Comparison of ENCODE assay signal across 26 cellular contexts in the genomic region with DNA sequence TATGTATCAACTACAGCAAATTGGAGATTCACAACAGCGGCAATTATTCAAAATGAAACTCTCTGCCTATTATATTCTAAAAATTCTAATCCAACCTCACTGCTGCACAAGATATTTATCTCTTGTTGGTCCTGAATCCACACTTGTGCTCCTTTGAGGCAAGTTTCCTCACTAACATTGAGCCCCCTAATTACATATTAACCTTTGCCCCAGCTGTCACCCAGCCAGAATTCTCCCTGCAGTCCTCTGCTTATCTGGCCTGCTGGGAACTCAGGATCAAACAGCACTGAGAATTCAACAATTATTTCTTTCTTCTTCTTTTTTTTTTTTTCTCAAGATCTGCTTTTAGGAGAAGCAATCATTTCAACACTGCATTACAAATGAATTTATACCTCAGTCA. TPM values are rescaled to one million over a fixed set of nuclear protein-coding genes. Genes with fewer than 3 reads are reported as not detected.
DNase-seq lines count a peak whose midpoint lies in the region; ATAC-seq and TF ChIP-seq lines count a peak whose summit lies in the region.
"Had no signal": no experiment of that assay in that cellular context is flagged by ENCODE, and none has a peak within 500 bp of the region (broad histone marks: within the 10 kb centered on the region; RNA-seq: fewer than 3 reads in every experiment).

No MANE protein-coding gene starts in this region.

- no peak overlapping the region for H2AK5ac ChIP-seq in neuronal stem cell (ENCODE audit: low read depth, low read length)

- H4K91ac ChIP-seq in neuronal stem cell (ENCODE audit: low read depth, low read length, poor library complexity), result no peak overlapping the region

- H3K27me3 ChIP-seq in upper lobe of right lung, result no peaks in the 10 kb centered on the region
- H3K27me3 ChIP-seq in neuronal stem cell (ENCODE audit: control insufficient read depth in 3 of 3, insufficient read depth in 3 of 3, low read depth in 1 of 3, low read length in 3 of 3), result no peaks in the 10 kb centered on the region
- H3K27me3 ChIP-seq: BE2C, gastroesophageal sphincter, SJCRH30 had no signal

- no peaks in the 10 kb centered on the region for H3K79me1 ChIP-seq in neuronal stem cell (ENCODE audit: low read depth, low read length)

- H3K4me2 ChIP-seq in neuronal stem cell (ENCODE audit: insufficient read depth, low read length, poor library complexity, severe bottlenecking), result no peak overlapping the region
- H3K4me2 ChIP-seq: smooth muscle cell had no signal

- H3K4ac ChIP-seq in neuronal stem cell (ENCODE audit: low read length), result no peak overlapping the region

- H3K4me3 ChIP-seq in upper lobe of right lung, result no peak overlapping the region
- H3K4me3 ChIP-seq in neuronal stem cell (ENCODE audit: low read length in 2 of 2), result no peak overlapping the region
- H3K4me3 ChIP-seq: gastroesophageal sphincter, lower lobe of right lung, SJCRH30, smooth muscle cell had no signal

- peak; percentile 34 for ATAC-seq in Right ventricle myocardium inferior
- peak; percentile 7 for ATAC-seq in activated T-helper 17 cell treated with anti-CD3 and anti-CD28 coated beads, Interleukin-2, amount 50 U/mL, for 72 hours (replicated peaks)
- no peak for ATAC-seq in upper lobe of right lung
- ATAC-seq in GM19463 (IDR thresholded peaks at IDR 0.05; ENCODE audit: unreplicated experiment), result no peak
- ATAC-seq: gastroesophageal sphincter, lower lobe of right lung, Panc1, T-cell had no signal

- H3K4me1 ChIP-seq in upper lobe of right lung (no peaks in the 10 kb centered on the region), neuronal stem cell (ENCODE audit: control insufficient read depth in 2 of 2, insufficient read depth in 1 of 2, low read depth in 1 of 2, low read length in 2 of 2) (no peaks in the 10 kb centered on the region)
- H3K4me1 ChIP-seq: BE2C, lower lobe of right lung, SJCRH30 had no signal

- peaks cover 7% of the 10 kb centered on the region for H3K4me1 Mint-ChIP-seq in activated T-helper 17 cell treated with anti-CD3 and anti-CD28 coated beads, Interleukin-2, amount 50 U/mL, for 72 hours

- H2AFZ ChIP-seq in neuronal stem cell (ENCODE audit: low read length), result no peak overlapping the region

- H3K9me3 Mint-ChIP-seq in activated T-helper 17 cell treated with anti-CD3 and anti-CD28 coated beads, Interleukin-2, amount 50 U/mL, for 72 hours, result peaks cover 5% of the 10 kb centered on the region

- H3K27ac ChIP-seq in upper lobe of right lung (peak overlapping the region; percentile 42), neuronal stem cell (replicated peaks; ENCODE audit: low read length) (no peak overlapping the region)
- H3K27ac ChIP-seq: SJCRH30 had no signal

- no CpG with 5 or more reads among the region's 1 CpG for WGBS in neuronal stem cell (ENCODE audit: extremely low coverage in 2 of 2, insufficient read length in 2 of 2, insufficient replicate concordance in 1 of 2), 2 donors

- H2BK120ac ChIP-seq in neuronal stem cell (ENCODE audit: low read depth, low read length), result no peak overlapping the region

- no peak overlapping the region for H2BK12ac ChIP-seq in neuronal stem cell (ENCODE audit: low read length)

- H2BK15ac ChIP-seq in neuronal stem cell (ENCODE audit: low read length), result no peak overlapping the region

- no peak overlapping the region for H3K18ac ChIP-seq in neuronal stem cell (ENCODE audit: low read length)

- no peak for TF ChIP-seq CTCF in upper lobe of right lung (IDR thresholded peaks at IDR 0.05)

- H3K4me3 Mint-ChIP-seq in activated T-helper 17 cell treated with anti-CD3 and anti-CD28 coated beads, Interleukin-2, amount 50 U/mL, for 72 hours, result peak overlapping the region; percentile 63

- H4K8ac ChIP-seq in neuronal stem cell (ENCODE audit: low read depth, low read length), result no peak overlapping the region

- no peak overlapping the region for H3K14ac ChIP-seq in neuronal stem cell (ENCODE audit: low read length)

- no peaks in the 10 kb centered on the region for H3K27me3 Mint-ChIP-seq in activated T-helper 17 cell treated with anti-CD3 and anti-CD28 coated beads, Interleukin-2, amount 50 U/mL, for 72 hours
- H3K27me3 Mint-ChIP-seq: T-cell had no signal

- H3K23ac ChIP-seq in neuronal stem cell (ENCODE audit: low read depth, low read length, poor library complexity), result no peak overlapping the region

- no peaks in the 10 kb centered on the region for H3K36me3 Mint-ChIP-seq in activated T-helper 17 cell treated with anti-CD3 and anti-CD28 coated beads, Interleukin-2, amount 50 U/mL, for 72 hours (ENCODE audit: low read depth)
- H3K36me3 Mint-ChIP-seq: T-cell had no signal

- no peak overlapping the region for H2BK5ac ChIP-seq in neuronal stem cell (ENCODE audit: low read length)

- H3K36me3 ChIP-seq in upper lobe of right lung (no peaks in the 10 kb centered on the region), neuronal stem cell (replicated peaks in 1 of 2; ENCODE audit: control insufficient read depth in 2 of 2, insufficient read depth in 2 of 2, low read length in 2 of 2) (no peaks in the 10 kb centered on the region)
- H3K36me3 ChIP-seq: BE2C, gastroesophageal sphincter, lower lobe of right lung, SJCRH30 had no signal

- peak overlapping the region; percentile 78 for H3K27ac Mint-ChIP-seq in activated T-helper 17 cell treated with anti-CD3 and anti-CD28 coated beads, Interleukin-2, amount 50 U/mL, for 72 hours

- H3K9me3 ChIP-seq in upper lobe of right lung (peaks cover 12% of the 10 kb centered on the region), neuronal stem cell (replicated peaks in 1 of 2; ENCODE audit: control insufficient read depth in 2 of 2, insufficient read depth in 1 of 2, low read depth in 1 of 2, low read length in 2 of 2) (peaks cover 2 to 16% of the 10 kb centered on the region in 2 donors)
- H3K9me3 ChIP-seq: BE2C, SJCRH30 had no signal

- intact Hi-C loops in Right ventricle myocardium inferior (cut with DNase I), result no loop called here
- intact Hi-C loops in cardiac septum (cut with DNase I), result loop anchor here (5.0 kb wide), 1 partner anchor 34 kb away; a partner anchor contains a TSS
- intact Hi-C loops in upper lobe of right lung (cut with DNase I), result no loop called here

- no peak overlapping the region for H3K9ac ChIP-seq in neuronal stem cell (ENCODE audit: low read depth, low read length, poor library complexity)

- DNase-seq in Right ventricle myocardium inferior (ENCODE audit: missing footprints) (no peak), cardiac septum (ENCODE audit: low spot score) (no peak), left kidney (ENCODE audit: low read depth, low spot score) (peak; percentile 14), upper lobe of right lung (no peak), NCI-H2081 (lab: John Stamatoyannopoulos, UW) (no peak), neuronal stem cell (ENCODE audit: low spot score) (no peak)
- DNase-seq: activated CD4-positive, CD25-positive, alpha-beta regulatory T cell treated with anti-CD3 and anti-CD28 coated beads, Interleukin-2, amount 50 U/mL, for 72 hours; activated naive CD4-positive, alpha-beta T cell; activated T-cell treated with anti-CD3 and anti-CD28 coated beads, Interleukin-2, amount 50 U/mL, for 4 hours; BE2C; COR-L47; DMS79 treated with DMSO at 0.1 percent for 48 hours; lower lobe of right lung; NCI-H187; NCI-H226; SJCRH30; stimulated activated CD4-positive, alpha-beta T cell treated with anti-CD3 and anti-CD28 coated beads, Interleukin-2, amount 100 ng/mL, for 24 hours; substantia nigra; T-cell had no signal

RNA-seq across cellular contexts. Expression of a gene that starts 21.5 kb away (rescaled TPM):
- total RNA-seq in Right ventricle myocardium inferior (45.2 TPM), cardiac septum (30.4 TPM), upper lobe of right lung (24.1 TPM)
- total RNA-seq in activated T-helper 17 cell treated with anti-CD3 and anti-CD28 coated beads, Interleukin-2, amount 50 U/mL, for 72 hours, result not detected
- polyA plus RNA-seq in neuronal stem cell (2013, experiment 1 of 2), result 1.3 TPM
- 1.3 TPM for polyA plus RNA-seq in neuronal stem cell (2013, experiment 2 of 2)
- total RNA-seq: A673; activated CD8-positive, alpha-beta memory T cell treated with anti-CD3 and anti-CD28 coated beads for 36 hours; activated T-cell treated with anti-CD3 and anti-CD28 coated beads, Interleukin-2, amount 50 U/mL, for 4 hours; T-cell had no signal

RNA-seq across cellular contexts. Expression of a gene that starts 32.5 kb away (rescaled TPM):
- total RNA-seq in Right ventricle myocardium inferior (9.7 TPM), cardiac septum (7.1 TPM), upper lobe of right lung (17.6 TPM)
- total RNA-seq in activated T-helper 17 cell treated with anti-CD3 and anti-CD28 coated beads, Interleukin-2, amount 50 U/mL, for 72 hours, result 1 to 10 TPM; 8.4 to 8.5 TPM
- polyA plus RNA-seq in neuronal stem cell (2013, experiment 1 of 2), result 35.3 TPM
- polyA plus RNA-seq in neuronal stem cell (2013, experiment 2 of 2), result 36.1 TPM

Comparison
In these comparisons a context has a peak if more than half of its experiments do, and no peak if none do; other contexts are left out.
1. ATAC-seq: peak in Right ventricle myocardium inferior (single experiment) and activated T-helper 17 cell treated with anti-CD3 and anti-CD28 coated beads, Interleukin-2, amount 50 U/mL, for 72 hours (single experiment); none in upper lobe of right lung (single experiment) and GM19463 (single experiment).
2. RNA of a gene that starts 21.5 kb away (total RNA-seq): 45.2 TPM in Right ventricle myocardium inferior (single experiment), 30.4 TPM in cardiac septum (single experiment) and 24.1 TPM in upper lobe of right lung (single experiment); not detected in activated T-helper 17 cell treated with anti-CD3 and anti-CD28 coated beads, Interleukin-2, amount 50 U/mL, for 72 hours; every median in the first group is over 10 times any median in the second.